In the genomic region with DNA sequence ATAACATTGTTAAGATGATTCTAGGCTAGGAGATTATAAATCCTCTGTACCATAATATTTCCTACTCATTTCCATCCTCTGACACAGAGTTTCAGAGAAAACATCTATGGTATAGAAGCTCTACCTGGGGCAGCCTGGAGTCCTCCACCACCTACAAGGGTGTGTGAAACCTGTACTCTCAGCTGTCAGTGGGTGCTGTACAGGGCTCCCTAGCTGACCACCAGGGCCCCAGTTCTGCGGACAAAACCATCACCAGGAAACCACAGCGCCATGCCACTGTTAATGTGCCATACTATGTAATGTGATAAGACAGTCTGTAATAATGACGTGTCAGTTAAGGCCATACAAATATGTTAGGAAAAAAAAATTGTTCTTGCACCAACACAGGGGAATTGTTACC, we compare ENCODE assay signal across 3 cellular contexts.
"Had no signal": no experiment of that assay in that cellular context is flagged by ENCODE, and none has a peak within 500 bp of the region (broad histone marks: within the 10 kb centered on the region; RNA-seq: fewer than 3 reads in every experiment).

No MANE protein-coding gene starts in this region.

- H3K4me3 ChIP-seq: GM12878 had no signal

- DNase-seq: GDM1, GF-D8 had no signal

- ATAC-seq: GM12878 had no signal
